In the genomic region with DNA sequence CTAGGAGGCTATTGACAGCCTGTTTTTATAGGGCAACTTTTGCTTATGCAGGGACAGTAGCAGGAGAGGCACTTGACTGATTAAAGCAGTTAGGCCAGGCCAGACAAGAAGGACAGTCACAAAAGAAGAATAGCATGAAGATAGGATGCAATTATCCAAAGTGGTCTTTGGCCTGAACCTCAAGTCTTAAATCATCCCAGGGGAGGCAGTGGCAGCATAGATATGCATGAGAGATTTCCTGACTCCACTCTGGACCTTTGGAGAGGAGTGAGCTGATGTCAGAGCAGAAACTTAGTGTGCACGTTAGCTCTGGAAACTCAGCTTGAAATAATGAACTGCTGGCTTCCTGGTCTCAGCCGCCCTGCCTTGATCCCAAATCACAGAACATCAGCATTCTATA, we compare ENCODE assay signal across 24 cellular contexts.
"Had no signal": no experiment of that assay in that cellular context is flagged by ENCODE, and none has a peak within 500 bp of the region (broad histone marks: within the 10 kb centered on the region; RNA-seq: fewer than 3 reads in every experiment).

No MANE protein-coding gene starts in this region.

- H3K4me1 ChIP-seq: esophagus squamous epithelium, psoas muscle, spleen, testis, tibial artery, upper lobe of left lung had no signal

- H3K4me3 ChIP-seq: cardiac muscle cell, coronary artery, esophagus squamous epithelium, psoas muscle, skin epidermis, spleen, testis, tibial artery, upper lobe of left lung had no signal

- ATAC-seq: effector memory CD8-positive, alpha-beta T cell; left lobe of liver; naive thymus-derived CD8-positive, alpha-beta T cell; psoas muscle; right cardiac atrium; stimulated activated memory B cell treated with anti-CD40 and anti-IgM and Interleukin-4, amounts not matched to agents 10 μg/mL and 1 μg/mL and 100 μg/mL, for 72 hours; stimulated activated naive CD8-positive, alpha-beta T cell treated with anti-CD3 and anti-CD28 coated beads, Interleukin-15, Interleukin-2, amounts not matched to agents 100 U/mL and 50 U/mL, for 24 hours had no signal

- H3K36me3 ChIP-seq: cardiac muscle cell, esophagus squamous epithelium, spleen, tibial artery, upper lobe of left lung had no signal

- H3K9me3 ChIP-seq: esophagus squamous epithelium, psoas muscle, spleen, testis, tibial artery, upper lobe of left lung had no signal

- H3K27me3 ChIP-seq: cardiac muscle cell, esophagus squamous epithelium, spleen, testis, tibial artery, upper lobe of left lung had no signal

- H3K27ac ChIP-seq: cardiac muscle cell, coronary artery, esophagus squamous epithelium, psoas muscle, skin epidermis, spleen, testis, tibial artery, upper lobe of left lung had no signal

- DNase-seq: dermis blood vessel endothelial cell; effector memory CD8-positive, alpha-beta T cell; erythroblast; esophagus squamous epithelium; foreskin melanocyte; hypothalamus; kidney; mesenchymal stem cell; midbrain; naive thymus-derived CD8-positive, alpha-beta T cell; psoas muscle; right cardiac atrium; spleen; stimulated activated CD4-positive, alpha-beta T cell treated with anti-CD3 and anti-CD28 coated beads, Interleukin-4, amount 100 ng/mL, for 4 hours; stimulated activated naive CD8-positive, alpha-beta T cell treated with anti-CD3 and anti-CD28 coated beads, Interleukin-15, Interleukin-2, amounts not matched to agents 100 U/mL and 50 U/mL, for 24 hours; substantia nigra; testis; tibial artery; upper lobe of left lung had no signal
